12 cellular contexts compared by ENCODE assay signal in the genomic region with DNA sequence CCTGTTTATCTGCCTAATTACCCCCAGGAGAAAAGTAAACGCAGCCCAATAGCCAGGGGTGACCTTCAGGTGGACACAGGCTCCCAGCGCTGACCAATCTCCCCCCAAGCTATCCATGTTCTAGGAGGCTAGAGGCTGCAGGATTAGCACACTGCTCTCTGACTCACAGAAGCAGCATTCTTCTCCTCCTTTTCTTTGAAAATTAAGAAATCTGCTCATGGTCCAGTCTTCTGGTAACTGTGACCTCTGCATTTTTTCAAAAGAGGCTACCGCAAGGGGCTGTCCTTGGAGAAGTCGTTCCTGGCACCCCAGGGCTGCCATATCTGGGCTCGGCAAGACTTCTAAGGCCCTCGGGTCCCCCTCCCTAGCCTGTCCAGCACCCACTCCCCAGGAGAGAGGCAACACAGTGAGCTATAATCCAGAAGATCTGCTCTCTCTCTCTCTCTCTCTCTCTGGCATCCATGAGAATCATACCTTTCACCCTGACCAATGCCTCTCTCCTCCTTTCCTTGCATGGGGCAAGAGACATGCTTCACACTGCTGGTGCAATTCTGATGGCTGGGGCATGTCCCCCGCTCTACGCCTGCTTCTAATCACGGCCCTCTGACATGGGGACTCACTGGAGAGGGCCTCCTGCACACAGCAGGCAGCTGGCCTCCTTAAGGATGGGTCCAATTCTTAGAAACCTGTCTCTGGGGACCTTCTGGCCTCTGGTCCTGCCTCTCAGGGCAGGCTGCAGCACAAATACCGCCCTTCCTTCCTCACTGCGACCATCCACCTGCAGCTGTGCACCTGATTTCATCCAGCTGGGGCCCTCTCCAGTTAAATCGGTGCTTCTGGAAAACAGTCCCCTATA. TPM values are rescaled to one million over a fixed set of nuclear protein-coding genes. Genes with fewer than 3 reads are reported as not detected.
A peak's percentile ranks its signal among the peaks of the same experiment; 100 is the strongest.
DNase-seq lines count a peak whose midpoint lies in the region; ATAC-seq and TF ChIP-seq lines count a peak whose summit lies in the region.
"Had no signal": no experiment of that assay in that cellular context is flagged by ENCODE, and none has a peak within 500 bp of the region (broad histone marks: within the 10 kb centered on the region; RNA-seq: fewer than 3 reads in every experiment).

No MANE protein-coding gene starts in this region.

- peaks cover 29% of the 10 kb centered on the region for H3F3A ChIP-seq in PC-9 (ENCODE audit: insufficient read depth, low read depth)

- no peak overlapping the region for H3K4me3 ChIP-seq in CD8-positive, alpha-beta T cell (ENCODE audit: low read depth, low read length)
- H3K4me3 ChIP-seq in PC-9 = no peak overlapping the region
- H3K4me3 ChIP-seq in osteoblast (ENCODE audit: insufficient read depth, low read length) = no peak overlapping the region
- H3K4me3 ChIP-seq in H7 (ENCODE audit: insufficient read depth, low read depth, low read length) = no peak overlapping the region
- H3K4me3 ChIP-seq in thyroid gland (replicated peaks in 1 of 3) = no peak overlapping the region

- no peak overlapping the region for H3K27ac ChIP-seq in CD8-positive, alpha-beta T cell (ENCODE audit: low read depth, low read length)
- peak overlapping the region; percentile 14; the same call in 1 of the 2 replicates for H3K27ac ChIP-seq in PC-9
- peak overlapping the region; percentile 45 for H3K27ac ChIP-seq in osteoblast (ENCODE audit: low read depth, low read length)
- H3K27ac ChIP-seq in thyroid gland = no peak overlapping the region

- DNase-seq in CD8-positive, alpha-beta T cell = no peak
- DNase-seq in PC-9 (no peak), fibroblast of peridontal ligament (ENCODE audit: extremely low read depth) (peak; percentile 24), osteoblast (ENCODE audit: insufficient read length, low spot score, missing footprints) (no peak), H7 (no peak), thyroid gland (no peak)
- DNase-seq: activated T-cell treated with anti-CD3 and anti-CD28 coated beads, Interleukin-2, amount 50 U/mL, for 4 hours; NCI-H510A had no signal

- 0 out of 2 replicates have a peak overlapping the region, but pooled peaks have one; percentile 1 for H3K4me2 ChIP-seq in PC-9
- H3K4me2 ChIP-seq in osteoblast (ENCODE audit: insufficient read depth, low read length) = no peak overlapping the region

- H3K4me1 Mint-ChIP-seq in CD8-positive, alpha-beta T cell (ENCODE audit: low read depth) = peaks cover 66% of the 10 kb centered on the region

- no peaks in the 10 kb centered on the region for H3K27me3 Mint-ChIP-seq in CD8-positive, alpha-beta T cell (ENCODE audit: low read depth)

- no TSS peak for BruUV-seq in PC-9 (replicated peaks; lab: Mats Ljungman, UMichigan)

- H3K36me3 ChIP-seq in CD8-positive, alpha-beta T cell (ENCODE audit: insufficient read depth, low read length) = peaks cover 3% of the 10 kb centered on the region
- H3K36me3 ChIP-seq in PC-9 (ENCODE audit: low read depth) = peaks cover 25% of the 10 kb centered on the region
- peaks cover 20% of the 10 kb centered on the region for H3K36me3 ChIP-seq in osteoblast (ENCODE audit: insufficient read depth, low read length)
- no peaks in the 10 kb centered on the region for H3K36me3 ChIP-seq in H7 (replicated peaks; ENCODE audit: control insufficient read depth, insufficient read depth, low read length)
- H3K36me3 ChIP-seq in thyroid gland = no peaks in the 10 kb centered on the region

- CTCF ChIA-PET in CD8-positive, alpha-beta T cell (lab: Charles Lee) = interaction anchor here (0.6 to 1.5 kb wide), 2 partner anchors 8 to 44 kb away, joined by 3 to 4 read pairs; no protein-coding TSS in a partner anchor
- CTCF ChIA-PET in PC-9 (lab: Charles Lee) = no interaction called here

- no peaks in the 10 kb centered on the region for H3K9me2 ChIP-seq in PC-9 (ENCODE audit: insufficient read depth)

- H3K9me3 ChIP-seq in CD8-positive, alpha-beta T cell (ENCODE audit: low read length) = no peaks in the 10 kb centered on the region
- no peaks in the 10 kb centered on the region for H3K9me3 ChIP-seq in PC-9 (ENCODE audit: insufficient read depth, low read depth)
- H3K9me3 ChIP-seq in osteoblast (ENCODE audit: low read depth, low read length) = no peaks in the 10 kb centered on the region
- no peaks in the 10 kb centered on the region for H3K9me3 ChIP-seq in thyroid gland

- H3K36me3 Mint-ChIP-seq in CD8-positive, alpha-beta T cell = peaks cover 50% of the 10 kb centered on the region

- WGBS in thyroid gland, 2 donors = 81 to 85% methylated on average over 12 of the region's 12 CpGs

- H3K79me2 ChIP-seq in PC-9 (ENCODE audit: low read depth) (peaks cover 92% of the 10 kb centered on the region), osteoblast (ENCODE audit: insufficient read depth, low read length) (peaks cover 94% of the 10 kb centered on the region)

- peaks cover 77% of the 10 kb centered on the region for H4K20me1 ChIP-seq in PC-9 (ENCODE audit: insufficient read depth)
- peaks cover 69% of the 10 kb centered on the region for H4K20me1 ChIP-seq in osteoblast (ENCODE audit: insufficient read depth, low read length)

- H3K27me3 ChIP-seq in CD8-positive, alpha-beta T cell (ENCODE audit: insufficient read depth, low read length) = no peaks in the 10 kb centered on the region
- H3K27me3 ChIP-seq in PC-9 (ENCODE audit: insufficient read depth, low read depth) (no peaks in the 10 kb centered on the region), osteoblast (ENCODE audit: insufficient read depth, low read length) (no peaks in the 10 kb centered on the region), H7 (ENCODE audit: control insufficient read depth, insufficient read depth, low read length) (no peaks in the 10 kb centered on the region), thyroid gland (no peaks in the 10 kb centered on the region)

- H3K27ac Mint-ChIP-seq in CD8-positive, alpha-beta T cell = peak overlapping the region; percentile 38

- H3K4me1 ChIP-seq in CD8-positive, alpha-beta T cell (ENCODE audit: insufficient read depth, low read length) = peaks cover 49% of the 10 kb centered on the region
- H3K4me1 ChIP-seq in PC-9 (replicated peaks; ENCODE audit: insufficient read depth) = peaks cover 34% of the 10 kb centered on the region
- peaks cover 11% of the 10 kb centered on the region for H3K4me1 ChIP-seq in osteoblast (ENCODE audit: insufficient read depth, low read length)
- peaks cover 2 to 24% of the 10 kb centered on the region in 2 donors for H3K4me1 ChIP-seq in thyroid gland

- TF ChIP-seq POLR2A in thyroid gland (IDR thresholded peaks at IDR 0.05) = no peak

- H2AFZ ChIP-seq in PC-9 (no peak overlapping the region), osteoblast (ENCODE audit: low read length) (no peak overlapping the region)

- POLR2A ChIA-PET in CD8-positive, alpha-beta T cell (lab: Charles Lee) = interaction anchor here (0.6 to 0.9 kb wide), 2 partner anchors 110 to 1392 kb away, joined by 3 read pairs; no protein-coding TSS in a partner anchor
- POLR2A ChIA-PET in PC-9 (lab: Charles Lee; ENCODE audit: unreplicated experiment) = no interaction called here

- no peak for TF ChIP-seq CTCF in CD8-positive, alpha-beta T cell (IDR thresholded peaks at IDR 0.05)
- no peak for TF ChIP-seq CTCF in PC-9 (conservative IDR thresholded peaks at IDR 0.05)
- no peak for TF ChIP-seq CTCF in osteoblast (IDR thresholded peaks at IDR 0.05; ENCODE audit: extremely low read depth, low read depth, low read length)
- no peak for TF ChIP-seq CTCF in thyroid gland (IDR thresholded peaks at IDR 0.05)

- ATAC-seq in CD8-positive, alpha-beta T cell = no peak
- ATAC-seq in GM21447 (IDR thresholded peaks at IDR 0.05; ENCODE audit: unreplicated experiment) (no peak), GM18511 (IDR thresholded peaks at IDR 0.05; ENCODE audit: unreplicated experiment) (no peak)
- ATAC-seq: activated T-cell treated with anti-CD3 and anti-CD28 coated beads, Interleukin-2, amount 50 U/mL, for 4 hours had no signal

- H3K4me3 Mint-ChIP-seq in CD8-positive, alpha-beta T cell = no peak overlapping the region
- H3K4me3 Mint-ChIP-seq: activated T-cell treated with anti-CD3 and anti-CD28 coated beads, Interleukin-2, amount 50 U/mL, for 4 hours had no signal

- intact Hi-C loops in CD8-positive, alpha-beta T cell (cut with DNase I, micrococcal nuclease) = no loop called here
- intact Hi-C loops in PC-9 (cut with micrococcal nuclease; ENCODE audit: unreplicated experiment) = no loop called here
- intact Hi-C loops in thyroid gland (cut with DNase I) = no loop called here

- no peaks in the 10 kb centered on the region for H3K9me3 Mint-ChIP-seq in CD8-positive, alpha-beta T cell
- H3K9me3 Mint-ChIP-seq: activated T-cell treated with anti-CD3 and anti-CD28 coated beads, Interleukin-2, amount 50 U/mL, for 4 hours had no signal

RNA-seq across cellular contexts. Expression of gene ANXA11, which starts 27.3 kb away (rescaled TPM):
- total RNA-seq in CD8-positive, alpha-beta T cell = 100 to 1,000 TPM; 136 to 141 TPM
- total RNA-seq in PC-9 (2021) = 287 and 318 TPM in 2 replicates
- 112 and 113 TPM in 2 replicates for total RNA-seq in osteoblast
- total RNA-seq in H7 (2014; rRNA removed; shearing (Covaris generic)) = 42.1 and 67.3 TPM in 2 replicates
- 100 to 1,000 TPM in 1 of 4 donors, 10 to 100 TPM in 3; 77.5 to 106 (median 90.8) TPM for total RNA-seq in thyroid gland

RNA-seq across cellular contexts. Expression of gene PLAC9, which starts 45.5 kb away (rescaled TPM):
- total RNA-seq in CD8-positive, alpha-beta T cell = not detected
- 2.1 TPM in 1 of 2 replicates, not detected in the other for total RNA-seq in PC-9 (2021)
- 17.1 and 19.2 TPM in 2 replicates for total RNA-seq in osteoblast
- total RNA-seq in H7 (2014; rRNA removed; shearing (Covaris generic)) = 4.9 and 5.1 TPM in 2 replicates
- total RNA-seq in thyroid gland = 10 to 100 TPM in 3 of 4 donors, 1 to 10 TPM in 1; 5.5 to 65.6 (median 33.6) TPM
- total RNA-seq: activated T-cell treated with anti-CD3 and anti-CD28 coated beads, Interleukin-2, amount 50 U/mL, for 4 hours; LHCN-M2; T-helper 2 cell treated with Interferon-gamma antibody and Interleukin-4, amounts not matched to agents 100 ng/mL and 5 ng/mL, for 36 hours had no signal

Comparison
In these comparisons a context has a peak if more than half of its experiments do, and no peak if none do; other contexts are left out.
1. H3K27ac ChIP-seq: peak in PC-9 (single experiment) and osteoblast (single experiment); none in CD8-positive, alpha-beta T cell (single experiment) and thyroid gland (0 of 3).